12 cellular contexts compared by ENCODE assay signal in genomic region chr11:134393638-134394037, GRCh38. TPM values are rescaled to one million over a fixed set of nuclear protein-coding genes. Genes with fewer than 3 reads are reported as not detected.
DNase-seq lines count a peak whose midpoint lies in the region; TF ChIP-seq lines count a peak whose summit lies in the region.
"Had no signal": no experiment of that assay in that cellular context is flagged by ENCODE, and none has a peak within 500 bp of the region (broad histone marks: within the 10 kb centered on the region; RNA-seq: fewer than 3 reads in every experiment).

No MANE protein-coding gene starts in this region.

- no peak overlapping the region for H3K27ac Mint-ChIP-seq in Caco-2 (ENCODE audit: unreplicated experiment)
- no peak overlapping the region for H3K27ac Mint-ChIP-seq in nephron progenitor cell
- H3K27ac Mint-ChIP-seq: activated CD4-positive, alpha-beta memory T cell treated with anti-CD3 and anti-CD28 coated beads, Interleukin-2, amount 10 ng/mL, durations not matched to agents 7 days and 5 days had no signal

- H3K9me3 Mint-ChIP-seq in Caco-2 (ENCODE audit: unreplicated experiment) (no peaks in the 10 kb centered on the region), nephron progenitor cell (no peaks in the 10 kb centered on the region)
- H3K9me3 Mint-ChIP-seq: activated CD4-positive, alpha-beta memory T cell treated with anti-CD3 and anti-CD28 coated beads, Interleukin-2, amount 10 ng/mL, durations not matched to agents 7 days and 5 days had no signal

- intact Hi-C loops in Caco-2 (cut with micrococcal nuclease; ENCODE audit: unreplicated experiment) = loop anchor here (1.0 kb wide), 2 partner anchors 74 to 186 kb away; no protein-coding TSS in a partner anchor

- no peaks in the 10 kb centered on the region for H3K9me3 ChIP-seq in Caco-2
- H3K9me3 ChIP-seq: esophagus squamous epithelium had no signal

- H3K27me3 Mint-ChIP-seq in Caco-2 (ENCODE audit: insufficient read depth, unreplicated experiment) (peaks cover 3% of the 10 kb centered on the region), nephron progenitor cell (ENCODE audit: low read depth, poor library complexity) (no peaks in the 10 kb centered on the region)

- H3K4me3 ChIP-seq in Caco-2 (ENCODE audit: low read depth, low read length) = no peak overlapping the region
- H3K4me3 ChIP-seq: esophagus squamous epithelium had no signal

- POLR2A ChIA-PET in Caco-2 (lab: Charles Lee) = no interaction called here

- no peaks in the 10 kb centered on the region for H3K36me3 ChIP-seq in Caco-2 (ENCODE audit: control insufficient read depth, insufficient read depth, low read length)
- H3K36me3 ChIP-seq: esophagus squamous epithelium had no signal

- H3K4me3 Mint-ChIP-seq in Caco-2 (ENCODE audit: unreplicated experiment) = no peak overlapping the region
- H3K4me3 Mint-ChIP-seq in nephron progenitor cell = no peak overlapping the region
- H3K4me3 Mint-ChIP-seq: activated CD4-positive, alpha-beta memory T cell treated with anti-CD3 and anti-CD28 coated beads, Interleukin-2, amount 10 ng/mL, durations not matched to agents 7 days and 5 days had no signal

- H3K36me3 Mint-ChIP-seq in Caco-2 (ENCODE audit: insufficient read depth, unreplicated experiment) = no peaks in the 10 kb centered on the region
- H3K36me3 Mint-ChIP-seq in nephron progenitor cell (ENCODE audit: low read depth) = no peaks in the 10 kb centered on the region

- peaks cover 1% of the 10 kb centered on the region; the same call in 1 of the 2 replicates for H3K27me3 ChIP-seq in Caco-2 (replicated peaks; ENCODE audit: control insufficient read depth, insufficient read depth, low read length)

- DNase-seq in Caco-2 (peak; percentile 61 to 67), LoVo (ENCODE audit: low spot score) (peak; percentile 5), ecto neural progenitor cell (ENCODE audit: low spot score) (peak; percentile 62), nephron progenitor cell (peak; percentile 44), NOMO-1 treated with dmso at 0.1 percent for 144 hours (lab: John Stamatoyannopoulos, UW; ENCODE audit: unreplicated experiment) (no peak), GOT3 (lab: John Stamatoyannopoulos, UW) (no peak)
- DNase-seq in stimulated activated naive CD4-positive, alpha-beta T cell treated with Interleukin-2 at 50 U/mL for 16 hours (lab: John Stamatoyannopoulos, UW) = no peak
- DNase-seq in activated T-cell treated with anti-CD3 and anti-CD28 coated beads, Interleukin-2, amount 50 U/mL, for 48 hours = no peak
- DNase-seq: activated CD4-positive, alpha-beta memory T cell treated with anti-CD3 and anti-CD28 coated beads, Interleukin-2, amount 10 ng/mL, durations not matched to agents 7 days and 5 days; esophagus squamous epithelium; Kasumi-1; SIG-M5 had no signal

- H3K4me1 Mint-ChIP-seq in Caco-2 (ENCODE audit: low read depth, unreplicated experiment) (no peaks in the 10 kb centered on the region), nephron progenitor cell (no peaks in the 10 kb centered on the region)

- CTCF ChIA-PET in Caco-2 (lab: Charles Lee) = interaction anchor here (1.2 kb wide), 1 partner anchor 186 kb away, joined by 5 read pairs; no protein-coding TSS in a partner anchor

- BruUV-seq in Caco-2 (replicated peaks; lab: Mats Ljungman, UMichigan) = no TSS peak

- peak; percentile 61 to 88 for TF ChIP-seq CTCF in Caco-2 (IDR thresholded peaks at IDR 0.05; ENCODE audit: insufficient read depth in 1 of 2, low read depth in 1 of 2, low read length in 1 of 2, severe bottlenecking in 1 of 2, unreplicated experiment in 1 of 2)
- peak; percentile 32 for TF ChIP-seq CTCF in nephron progenitor cell (IDR thresholded peaks at IDR 0.05)

- no peaks in the 10 kb centered on the region for H3K4me1 ChIP-seq in Caco-2
- H3K4me1 ChIP-seq: esophagus squamous epithelium had no signal

RNA-seq across cellular contexts. Expression of gene B3GAT1, which starts 18.4 kb away (rescaled TPM):
- total RNA-seq in Caco-2 (2022) = 0.11 TPM in 1 of 2 replicates, not detected in the other

Comparison
In these comparisons a context has a peak if more than half of its experiments do, and no peak if none do; other contexts are left out.
1. DNase-seq: peak in Caco-2 (2 of 2), LoVo (single experiment), ecto neural progenitor cell (single experiment) and nephron progenitor cell (single experiment); none in stimulated activated naive CD4-positive, alpha-beta T cell treated with Interleukin-2 at 50 U/mL for 16 hours (single experiment), NOMO-1 treated with dmso at 0.1 percent for 144 hours (single experiment), activated T-cell treated with anti-CD3 and anti-CD28 coated beads, Interleukin-2, amount 50 U/mL, for 48 hours (0 of 2) and GOT3 (single experiment).